ENCODE assay signal across 1 cellular context in genomic region chr19:5156231-5156986, GRCh38.
TF ChIP-seq lines count a peak whose summit lies in the region.

No MANE protein-coding gene starts in this region.

TF ChIP-seq in IMR-90, 13 proteins besides CTCF, POLR2A, EP300 and RAD21 (continued from another document):
- TF ChIP-seq, protein P1, sequence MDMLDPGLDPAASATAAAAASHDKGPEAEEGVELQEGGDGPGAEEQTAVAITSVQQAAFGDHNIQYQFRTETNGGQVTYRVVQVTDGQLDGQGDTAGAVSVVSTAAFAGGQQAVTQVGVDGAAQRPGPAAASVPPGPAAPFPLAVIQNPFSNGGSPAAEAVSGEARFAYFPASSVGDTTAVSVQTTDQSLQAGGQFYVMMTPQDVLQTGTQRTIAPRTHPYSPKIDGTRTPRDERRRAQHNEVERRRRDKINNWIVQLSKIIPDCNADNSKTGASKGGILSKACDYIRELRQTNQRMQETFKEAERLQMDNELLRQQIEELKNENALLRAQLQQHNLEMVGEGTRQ (IDR thresholded peaks at IDR 0.05; ENCODE audit: low read depth, low read length) = no peak
- no peak for TF ChIP-seq NFE2L2 (IDR thresholded peaks at IDR 0.05; ENCODE audit: low read depth, low read length)
- no peak for TF ChIP-seq FOS (IDR thresholded peaks at IDR 0.05; ENCODE audit: low read depth, low read length)
- no peak for TF ChIP-seq CEBPB (IDR thresholded peaks at IDR 0.05; ENCODE audit: low read depth, low read length)
- TF ChIP-seq BHLHE40 (IDR thresholded peaks at IDR 0.05; ENCODE audit: low read depth, low read length) = no peak
- TF ChIP-seq MAFK (IDR thresholded peaks at IDR 0.05; ENCODE audit: low read depth, low read length) = no peak
- TF ChIP-seq SMC3 (IDR thresholded peaks at IDR 0.05; ENCODE audit: low read depth, low read length) = no peak
TF ChIP-seq in IMR-90: peak in this region for 0.
